ENCODE assay signal across 7 cellular contexts in genomic region chr5:123371575-123372179, GRCh38. TPM values are rescaled to one million over a fixed set of nuclear protein-coding genes. Genes with fewer than 3 reads are reported as not detected.
DNase-seq lines count a peak whose midpoint lies in the region; ATAC-seq, FAIRE-seq and TF ChIP-seq lines count a peak whose summit lies in the region.

No MANE protein-coding gene starts in this region.

- WGBS in small intestine, 3 donors, result 91 to 96% (median 94%) methylated on average over 4 of the region's 4 CpGs

- FAIRE-seq in small intestine (lab: Jason Lieb, UNC), result peak; percentile 19

- H3K9ac ChIP-seq in DND-41 (ENCODE audit: low read depth, low read length), result no peak overlapping the region

- H3K9me3 ChIP-seq in DND-41 (ENCODE audit: insufficient read depth, low read length, severe bottlenecking) (no peaks in the 10 kb centered on the region), cardiac muscle cell (ENCODE audit: low read depth) (no peaks in the 10 kb centered on the region), small intestine (ENCODE audit: control insufficient read depth, low read depth) (no peaks in the 10 kb centered on the region)

- DNase-seq in DND-41, result peak; percentile 15
- peak; percentile 10 for DNase-seq in HT1080 (ENCODE audit: low read depth)
- DNase-seq in activated CD8-positive, alpha-beta memory T cell treated with anti-CD3 and anti-CD28 coated beads, Interleukin-2, amount 50 U/mL, for 4 hours, result peak; percentile 33
- DNase-seq in cardiac muscle cell (ENCODE audit: low read depth in 1 of 2, low spot score in 1 of 2), result peak; percentile 24 to 59
- DNase-seq in small intestine, result peak; percentile 24
- no peak for DNase-seq in NOMO-1 treated with DMSO at 0.1 percent for 48 hours (lab: John Stamatoyannopoulos, UW; ENCODE audit: unreplicated experiment)

- ATAC-seq in DND-41 (ENCODE audit: insufficient read depth, low read depth) (no peak), GM21360 (IDR thresholded peaks at IDR 0.05; ENCODE audit: unreplicated experiment) (no peak)

- no peak overlapping the region for H2AFZ ChIP-seq in DND-41 (ENCODE audit: low read depth, low read length)

- no peaks in the 10 kb centered on the region for H4K20me1 ChIP-seq in DND-41 (ENCODE audit: insufficient read depth, low read length)

- H3K4me3 ChIP-seq in DND-41 (ENCODE audit: low read depth in 1 of 2, low read length in 2 of 2), result no peak overlapping the region
- H3K4me3 ChIP-seq in cardiac muscle cell, result no peak overlapping the region
- no peak overlapping the region for H3K4me3 ChIP-seq in small intestine (ENCODE audit: low read depth in 1 of 2, low read length in 2 of 2)

- H3K27me3 ChIP-seq in DND-41 (ENCODE audit: insufficient read depth, low read length, poor library complexity) (no peaks in the 10 kb centered on the region), cardiac muscle cell (no peaks in the 10 kb centered on the region), small intestine (ENCODE audit: control insufficient read depth in 2 of 2, insufficient read depth in 2 of 2, low read length in 2 of 2) (no peaks in the 10 kb centered on the region)

- H3K4me1 ChIP-seq in DND-41 (ENCODE audit: insufficient read depth, low read length), result no peaks in the 10 kb centered on the region
- H3K4me1 ChIP-seq in cardiac muscle cell (ENCODE audit: low read depth), result no peaks in the 10 kb centered on the region
- H3K4me1 ChIP-seq in small intestine (ENCODE audit: control insufficient read depth in 2 of 2, insufficient read depth in 1 of 2, low read depth in 1 of 2, low read length in 1 of 2), result no peaks in the 10 kb centered on the region

- no peak overlapping the region for H3K4me2 ChIP-seq in DND-41 (ENCODE audit: insufficient read depth, low read length)

- H3K27ac ChIP-seq in DND-41 (ENCODE audit: low read length) (no peak overlapping the region), cardiac muscle cell (no peak overlapping the region), small intestine (ENCODE audit: low read depth in 1 of 2, low read length in 1 of 2) (no peak overlapping the region)

- H3K36me3 ChIP-seq in DND-41 (ENCODE audit: insufficient read depth, low read length) (peaks cover 83% of the 10 kb centered on the region), cardiac muscle cell (peaks cover 20% of the 10 kb centered on the region), small intestine (ENCODE audit: control insufficient read depth in 2 of 2, insufficient read depth in 2 of 2, low read length in 2 of 2) (peaks cover 3 to 12% of the 10 kb centered on the region in 2 donors)

- TF ChIP-seq CTCF in DND-41 (IDR thresholded peaks at IDR 0.05; ENCODE audit: borderline replicate concordance, extremely low read depth, low read length, poor library complexity, severe bottlenecking), result peak; percentile 57
- TF ChIP-seq CTCF in cardiac muscle cell (IDR thresholded peaks at IDR 0.05; ENCODE audit: low read depth, low read length), result peak; percentile 51

- H3K79me2 ChIP-seq in DND-41 (ENCODE audit: insufficient read depth, low read length), result no peaks in the 10 kb centered on the region

RNA-seq across cellular contexts. Expression of gene CEP120, which starts 51.5 kb away (rescaled TPM):
- total RNA-seq in HT1080 (2014; rRNA removed; shearing (Covaris generic)), result 10.2 and 12.4 TPM in 2 replicates
- 15.0 and 18.7 TPM in 2 replicates for polyA plus RNA-seq in HT1080 (2015; cell fraction: cytosol; rRNA removed)
- 17.0 and 20.6 TPM in 2 replicates for polyA plus RNA-seq in HT1080 (2015; cell fraction: nucleus; rRNA removed)
- total RNA-seq in cardiac muscle cell, result 10.4 and 16.3 TPM in 2 replicates
- polyA plus RNA-seq in cardiac muscle cell (6.5 and 9.5 TPM in 2 replicates), small intestine (1 to 10 TPM; 4.1 to 5.3 (median 4.9) TPM)
